In genomic region chr3:98999675-99000074, GRCh38 we compare ENCODE assay signal across 1 cellular context.
TF ChIP-seq lines count a peak whose summit lies in the region.

No MANE protein-coding gene starts in this region.

TF ChIP-seq in GM23338, 12 proteins besides CTCF, POLR2A, EP300 and RAD21 (continued from another document):
- no peak for TF ChIP-seq ZNF462 (CRISPR knock-in tag; IDR thresholded peaks at IDR 0.05)
- no peak for TF ChIP-seq ZNF331 (CRISPR knock-in tag; IDR thresholded peaks at IDR 0.05; ENCODE audit: low read depth)
- TF ChIP-seq, protein P1, sequence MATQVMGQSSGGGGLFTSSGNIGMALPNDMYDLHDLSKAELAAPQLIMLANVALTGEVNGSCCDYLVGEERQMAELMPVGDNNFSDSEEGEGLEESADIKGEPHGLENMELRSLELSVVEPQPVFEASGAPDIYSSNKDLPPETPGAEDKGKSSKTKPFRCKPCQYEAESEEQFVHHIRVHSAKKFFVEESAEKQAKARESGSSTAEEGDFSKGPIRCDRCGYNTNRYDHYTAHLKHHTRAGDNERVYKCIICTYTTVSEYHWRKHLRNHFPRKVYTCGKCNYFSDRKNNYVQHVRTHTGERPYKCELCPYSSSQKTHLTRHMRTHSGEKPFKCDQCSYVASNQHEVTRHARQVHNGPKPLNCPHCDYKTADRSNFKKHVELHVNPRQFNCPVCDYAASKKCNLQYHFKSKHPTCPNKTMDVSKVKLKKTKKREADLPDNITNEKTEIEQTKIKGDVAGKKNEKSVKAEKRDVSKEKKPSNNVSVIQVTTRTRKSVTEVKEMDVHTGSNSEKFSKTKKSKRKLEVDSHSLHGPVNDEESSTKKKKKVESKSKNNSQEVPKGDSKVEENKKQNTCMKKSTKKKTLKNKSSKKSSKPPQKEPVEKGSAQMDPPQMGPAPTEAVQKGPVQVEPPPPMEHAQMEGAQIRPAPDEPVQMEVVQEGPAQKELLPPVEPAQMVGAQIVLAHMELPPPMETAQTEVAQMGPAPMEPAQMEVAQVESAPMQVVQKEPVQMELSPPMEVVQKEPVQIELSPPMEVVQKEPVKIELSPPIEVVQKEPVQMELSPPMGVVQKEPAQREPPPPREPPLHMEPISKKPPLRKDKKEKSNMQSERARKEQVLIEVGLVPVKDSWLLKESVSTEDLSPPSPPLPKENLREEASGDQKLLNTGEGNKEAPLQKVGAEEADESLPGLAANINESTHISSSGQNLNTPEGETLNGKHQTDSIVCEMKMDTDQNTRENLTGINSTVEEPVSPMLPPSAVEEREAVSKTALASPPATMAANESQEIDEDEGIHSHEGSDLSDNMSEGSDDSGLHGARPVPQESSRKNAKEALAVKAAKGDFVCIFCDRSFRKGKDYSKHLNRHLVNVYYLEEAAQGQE (IDR thresholded peaks at IDR 0.05; ENCODE audit: unreplicated experiment) = no peak
- no peak for TF ChIP-seq JUNB (IDR thresholded peaks at IDR 0.05; ENCODE audit: unreplicated experiment)
- TF ChIP-seq ETS1 (IDR thresholded peaks at IDR 0.05) = no peak
- no peak for TF ChIP-seq ZNF114 (CRISPR knock-in tag; IDR thresholded peaks at IDR 0.05)
- no peak for TF ChIP-seq STAT1 (IDR thresholded peaks at IDR 0.05; ENCODE audit: unreplicated experiment)
- no peak for TF ChIP-seq POLR2AphosphoS5 (IDR thresholded peaks at IDR 0.05; ENCODE audit: low read depth)
TF ChIP-seq in GM23338: peak in this region for 0.
